ENCODE assay signal across 1 cellular context in genomic region chr4:2961411-2962098, GRCh38.
TF ChIP-seq lines count a peak whose summit lies in the region.

No MANE protein-coding gene starts in this region.

TF ChIP-seq in HepG2, 621 proteins besides CTCF, POLR2A, EP300 and RAD21 (continued from another document):
- TF ChIP-seq ZNF280D (CRISPR knock-in tag; IDR thresholded peaks at IDR 0.05) (no peak), SAP130 (CRISPR knock-in tag; IDR thresholded peaks at IDR 0.05; ENCODE audit: low read depth) (peak; percentile 54)
